In the genomic region with DNA sequence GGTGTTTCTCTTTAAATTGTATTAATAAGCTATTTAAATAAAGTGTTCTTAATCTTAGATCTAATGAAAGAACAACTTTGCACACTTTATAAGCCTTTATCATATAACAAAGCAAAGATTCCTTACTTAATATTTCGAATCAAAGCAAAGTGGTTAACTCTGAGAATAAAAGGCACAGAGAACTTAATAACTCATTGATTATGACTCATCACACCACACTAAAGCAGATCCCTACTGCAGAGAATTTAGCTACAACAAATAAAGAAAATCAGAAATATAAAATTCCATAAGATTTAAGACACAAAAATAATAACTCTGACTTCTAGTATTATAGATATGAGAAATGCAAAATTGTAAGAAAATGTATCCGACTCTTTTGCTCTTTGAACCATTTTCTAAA, we compare ENCODE assay signal across 19 cellular contexts.
"Had no signal": no experiment of that assay in that cellular context is flagged by ENCODE, and none has a peak within 500 bp of the region (broad histone marks: within the 10 kb centered on the region; RNA-seq: fewer than 3 reads in every experiment).

No MANE protein-coding gene starts in this region.

- H3K4me3 ChIP-seq: breast epithelium, dorsolateral prefrontal cortex, hepatocyte, transverse colon, vagina had no signal

- H3K9me3 ChIP-seq: breast epithelium, transverse colon, vagina had no signal

- H3K4me1 ChIP-seq: breast epithelium, transverse colon, vagina had no signal

- H3K27ac ChIP-seq: breast epithelium, dorsolateral prefrontal cortex, hepatocyte, transverse colon, vagina had no signal

- H3K27ac Mint-ChIP-seq: activated B cell treated with CpG ODN at 0.5 μM for 24 hours; activated CD8-positive, alpha-beta T cell treated with anti-CD3 and anti-CD28 coated beads, Interleukin-2, amount 10 ng/mL, durations not matched to agents 7 days and 5 days; activated naive CD8-positive, alpha-beta T cell treated with anti-CD3 and anti-CD28 coated beads for 36 hours; endodermal cell; natural killer cell treated with Interleukin-12 subunit alpha and Interleukin-12 subunit beta and Interleukin-15 and Interleukin-18, amount 100 ng/mL, for 72 hours had no signal

- H3K27me3 Mint-ChIP-seq: activated B cell treated with CpG ODN at 0.5 μM for 24 hours; activated naive CD8-positive, alpha-beta T cell treated with anti-CD3 and anti-CD28 coated beads for 36 hours; natural killer cell treated with Interleukin-12 subunit alpha and Interleukin-12 subunit beta and Interleukin-15 and Interleukin-18, amount 100 ng/mL, for 72 hours had no signal

- H3K36me3 ChIP-seq: breast epithelium, transverse colon, vagina had no signal

- H3K4me3 Mint-ChIP-seq: activated B cell treated with CpG ODN at 0.5 μM for 24 hours; activated CD8-positive, alpha-beta T cell treated with anti-CD3 and anti-CD28 coated beads, Interleukin-2, amount 10 ng/mL, durations not matched to agents 7 days and 5 days; activated naive CD8-positive, alpha-beta T cell treated with anti-CD3 and anti-CD28 coated beads for 36 hours; endodermal cell; natural killer cell treated with Interleukin-12 subunit alpha and Interleukin-12 subunit beta and Interleukin-15 and Interleukin-18, amount 100 ng/mL, for 72 hours had no signal

- H3K79me2 ChIP-seq: hepatocyte had no signal

- H3K9me3 Mint-ChIP-seq: activated B cell treated with CpG ODN at 0.5 μM for 24 hours; endodermal cell; natural killer cell treated with Interleukin-12 subunit alpha and Interleukin-12 subunit beta and Interleukin-15 and Interleukin-18, amount 100 ng/mL, for 72 hours had no signal

- FAIRE-seq: keratinocyte had no signal

- H2AFZ ChIP-seq: hepatocyte had no signal

- H3K27me3 ChIP-seq: breast epithelium, dorsolateral prefrontal cortex, hepatocyte, transverse colon, vagina had no signal

- H3K4me1 Mint-ChIP-seq: endodermal cell had no signal

- H3K36me3 Mint-ChIP-seq: natural killer cell treated with Interleukin-12 subunit alpha and Interleukin-12 subunit beta and Interleukin-15 and Interleukin-18, amount 100 ng/mL, for 72 hours had no signal

- DNase-seq: activated B cell treated with CpG ODN at 0.5 μM for 24 hours; activated CD4-positive, alpha-beta T cell treated with anti-CD3 and anti-CD28 coated beads for 48 hours; activated CD8-positive, alpha-beta memory T cell treated with anti-CD3 and anti-CD28 coated beads, Interleukin-2, amount 50 U/mL, for 48 hours; activated CD8-positive, alpha-beta T cell treated with anti-CD3 and anti-CD28 coated beads, Interleukin-2, amount 10 ng/mL, durations not matched to agents 7 days and 5 days; activated naive CD8-positive, alpha-beta T cell treated with anti-CD3 and anti-CD28 coated beads for 36 hours; dorsolateral prefrontal cortex; endodermal cell; left ventricle myocardium superior; mesendoderm; posterior cingulate gyrus; stimulated activated CD4-positive, alpha-beta T cell treated with anti-CD3 and anti-CD28 coated beads, Interleukin-4, amount 100 ng/mL, for 24 hours; stimulated activated naive CD4-positive, alpha-beta T cell treated with Interleukin-2 at 50 U/mL for 16 hours; substantia nigra; transverse colon had no signal
